8 cellular contexts compared by ENCODE assay signal in genomic region chr16:25838724-25839186, GRCh38.
DNase-seq lines count a peak whose midpoint lies in the region; ATAC-seq and TF ChIP-seq lines count a peak whose summit lies in the region.

No MANE protein-coding gene starts in this region.

- TF ChIP-seq EP300 in Ishikawa (IDR thresholded peaks at IDR 0.05; ENCODE audit: borderline replicate concordance), result no peak

- H3K27me3 ChIP-seq in NT2/D1 (ENCODE audit: insufficient read depth, insufficient read length), result no peaks in the 10 kb centered on the region
- no peaks in the 10 kb centered on the region for H3K27me3 ChIP-seq in right atrium auricular region

- intact Hi-C loops in sciatic nerve (cut with DNase I), result no loop called here

- DNase-seq in EL (peak; percentile 33), NT2/D1 (ENCODE audit: low read depth, low spot score) (peak; percentile 81), right atrium auricular region (ENCODE audit: low spot score) (no peak), sciatic nerve (ENCODE audit: low spot score) (no peak), NK-92 (lab: John Stamatoyannopoulos, UW; ENCODE audit: unreplicated experiment) (no peak)
- peak; percentile 17 for DNase-seq in activated naive CD4-positive, alpha-beta T cell treated with anti-CD3 and anti-CD28 coated beads, Interleukin-2, amount 50 U/mL, for 16 hours

- H3K36me3 ChIP-seq in NT2/D1 (ENCODE audit: insufficient read depth, insufficient read length, low read length), result no peaks in the 10 kb centered on the region
- no peaks in the 10 kb centered on the region for H3K36me3 ChIP-seq in right atrium auricular region

- H3K9me3 ChIP-seq in NT2/D1 (ENCODE audit: insufficient read depth, low read length) (no peaks in the 10 kb centered on the region), right atrium auricular region (no peaks in the 10 kb centered on the region)

- no peaks in the 10 kb centered on the region for H3K4me1 ChIP-seq in NT2/D1 (ENCODE audit: insufficient read depth, insufficient read length)
- no peaks in the 10 kb centered on the region for H3K4me1 ChIP-seq in right atrium auricular region

- no peak overlapping the region for H3K27ac ChIP-seq in right atrium auricular region

- H3K9ac ChIP-seq in NT2/D1 (ENCODE audit: insufficient read length, low read depth), result no peak overlapping the region

- H3K4me3 ChIP-seq in NT2/D1 (ENCODE audit: insufficient read length, low read depth), result no peak overlapping the region
- no peak overlapping the region for H3K4me3 ChIP-seq in right atrium auricular region

- peak; percentile 46 for ATAC-seq in sciatic nerve
- ATAC-seq in GM21423 (IDR thresholded peaks at IDR 0.05; ENCODE audit: unreplicated experiment), result no peak

- TF ChIP-seq RAD21 in Ishikawa (IDR thresholded peaks at IDR 0.05; ENCODE audit: low read depth), result peak; percentile 59

- TF ChIP-seq CTCF in right atrium auricular region (IDR thresholded peaks at IDR 0.05), result peak; percentile 52 to 85

TF ChIP-seq in Ishikawa, 13 proteins besides CTCF, POLR2A, EP300 and RAD21:
- TF ChIP-seq REST (IDR thresholded peaks at IDR 0.05; ENCODE audit: low read depth), result no peak
- no peak for TF ChIP-seq NFIC (IDR thresholded peaks at IDR 0.05)
- TF ChIP-seq TCF12 (IDR thresholded peaks at IDR 0.05; ENCODE audit: low read depth), result no peak
- no peak for TF ChIP-seq CREB1 (IDR thresholded peaks at IDR 0.05; ENCODE audit: low read depth)
- no peak for TF ChIP-seq MAX (IDR thresholded peaks at IDR 0.05)
- TF ChIP-seq EGR1 (IDR thresholded peaks at IDR 0.05), result no peak
- no peak for TF ChIP-seq TAF1 (IDR thresholded peaks at IDR 0.05; ENCODE audit: low read depth)
- no peak for TF ChIP-seq TEAD4 (IDR thresholded peaks at IDR 0.05)
- TF ChIP-seq USF1 (IDR thresholded peaks at IDR 0.05), result no peak
- TF ChIP-seq CEBPB (IDR thresholded peaks at IDR 0.05), result no peak
- no peak for TF ChIP-seq FOXM1 (IDR thresholded peaks at IDR 0.05; ENCODE audit: borderline replicate concordance, low read depth)
- TF ChIP-seq YY1 (IDR thresholded peaks at IDR 0.05; ENCODE audit: low read depth), result no peak
- no peak for TF ChIP-seq ZBTB7A (IDR thresholded peaks at IDR 0.05; ENCODE audit: low read depth)

Comparison
In these comparisons a context has a peak if more than half of its experiments do, and no peak if none do; other contexts are left out.
1. DNase-seq: peak in EL (single experiment), NT2/D1 (single experiment) and activated naive CD4-positive, alpha-beta T cell treated with anti-CD3 and anti-CD28 coated beads, Interleukin-2, amount 50 U/mL, for 16 hours (single experiment); none in right atrium auricular region (single experiment), sciatic nerve (single experiment) and NK-92 (single experiment).